Comparison of ENCODE assay signal across 18 cellular contexts in the genomic region with DNA sequence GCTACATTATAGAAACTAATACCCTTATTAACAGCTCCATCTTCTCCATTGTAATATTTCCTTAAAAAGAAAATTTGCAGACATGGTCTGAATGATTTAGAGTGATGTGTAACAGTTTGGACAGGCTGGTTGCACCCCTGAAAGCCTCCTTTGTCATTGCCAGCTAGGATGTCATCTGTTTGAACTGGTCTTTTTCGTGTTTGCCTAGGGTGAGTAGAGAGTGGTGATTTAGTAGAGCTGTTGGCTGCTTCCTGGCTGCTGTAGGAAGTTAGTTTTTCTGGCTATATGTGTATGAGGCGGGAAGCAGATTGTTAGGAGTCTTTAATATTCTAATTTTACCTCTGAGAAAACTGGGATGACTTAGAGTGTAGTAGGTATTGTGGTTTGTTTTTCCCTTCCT.
DNase-seq lines count a peak whose midpoint lies in the region; ATAC-seq, FAIRE-seq and TF ChIP-seq lines count a peak whose summit lies in the region.
"Had no signal": no experiment of that assay in that cellular context is flagged by ENCODE, and none has a peak within 500 bp of the region (broad histone marks: within the 10 kb centered on the region; RNA-seq: fewer than 3 reads in every experiment).

No MANE protein-coding gene starts in this region.

- no peak overlapping the region for H2AFZ ChIP-seq in GM23338
- no peak overlapping the region for H2AFZ ChIP-seq in K562 (ENCODE audit: low read depth, low read length)
- no peak overlapping the region for H2AFZ ChIP-seq in HepG2 (ENCODE audit: low read length)
- H2AFZ ChIP-seq in Karpas-422 (ENCODE audit: low read length): no peak overlapping the region

- no peak for TF ChIP-seq EP300 in K562 (IDR thresholded peaks at IDR 0.05; ENCODE audit: low read length)
- TF ChIP-seq EP300 in HepG2 (IDR thresholded peaks at IDR 0.05; ENCODE audit: low read depth in 2 of 2, low read length in 2 of 2): no peak
- no peak for TF ChIP-seq EP300 in HepG2 (CRISPR knock-in tag; IDR thresholded peaks at IDR 0.05; ENCODE audit: borderline replicate concordance)

- DNase-seq in GM23338 (ENCODE audit: low spot score) (peak; percentile 19), NCI-H1417 treated with DMSO at 0.1 percent for 48 hours (lab: John Stamatoyannopoulos, UW) (peak; percentile 34), K562 (ENCODE audit: extremely low read depth in 1 of 4, low spot score in 3 of 4) (no peak), HepG2 (ENCODE audit: low spot score) (peak; percentile 90), activated gamma-delta T cell treated with Interleukin-2 at 50 U/mL for 16 hours (no peak), heart right ventricle (no peak), Karpas-422 (no peak)
- DNase-seq in stimulated activated CD4-positive, alpha-beta T cell treated with anti-CD3 and anti-CD28 coated beads, Interleukin-4, amount 100 ng/mL, for 1 hour: no peak
- DNase-seq: activated B cell treated with CpG ODN at 0.5 μM for 24 hours; DND-41; effector memory CD4-positive, alpha-beta T cell; islet precursor cell had no signal

- TF ChIP-seq CTCF in GM23338 (conservative IDR thresholded peaks at IDR 0.05; ENCODE audit: low read depth in 2 of 2) (no peak), K562 (IDR thresholded peaks at IDR 0.05 in 2 of 3, conservative IDR thresholded peaks at IDR 0.05 in 1 of 3; ENCODE audit: insufficient read depth in 2 of 3, low read depth in 1 of 3, low read length in 3 of 3) (no peak), HepG2 (CRISPR knock-in tag; IDR thresholded peaks at IDR 0.05) (no peak), heart right ventricle (IDR thresholded peaks at IDR 0.05) (no peak)

- CTCF ChIA-PET in K562 (lab: Yijun Ruan, JAX; ENCODE audit: low intra/inter-chr PET ratio) (no interaction called here), HepG2 (lab: Yijun Ruan, JAX; ENCODE audit: low intra/inter-chr PET ratio, low total read pairs) (no interaction called here)

- FAIRE-seq in K562 (lab: Jason Lieb, UNC): peak; percentile 29
- FAIRE-seq in HepG2 (lab: Jason Lieb, UNC): peak; percentile 63

- intact Hi-C loops in K562 (cut with micrococcal nuclease) (no loop called here), HepG2 (cut with micrococcal nuclease; ENCODE audit: unreplicated experiment) (no loop called here), heart right ventricle (cut with DNase I) (no loop called here)

- H3K4me1 ChIP-seq in GM23338 (ENCODE audit: insufficient read depth) (peaks cover 20% of the 10 kb centered on the region), K562 (replicated peaks in 1 of 2; ENCODE audit: control insufficient read depth in 2 of 2, insufficient read depth in 2 of 2, low read length in 2 of 2) (no peaks in the 10 kb centered on the region), HepG2 (ENCODE audit: insufficient read depth, low read length) (peaks cover 32% of the 10 kb centered on the region), heart right ventricle (peaks cover 0 to 42% (median 20%) of the 10 kb centered on the region in 9 donors), Karpas-422 (ENCODE audit: low read length) (peaks cover 3% of the 10 kb centered on the region; the same call in 1 of the 2 replicates)
- H3K4me1 ChIP-seq: prostate gland had no signal

- TF ChIP-seq POLR2A in K562 (conservative IDR thresholded peaks at IDR 0.05): no peak
- no peak for TF ChIP-seq POLR2A in HepG2 (IDR thresholded peaks at IDR 0.05; ENCODE audit: insufficient read depth in 1 of 2, low read depth in 2 of 2, low read length in 2 of 2)

- H3K4me2 ChIP-seq in GM23338 (peak overlapping the region; percentile 19; the same call in 1 of the 2 replicates), K562 (ENCODE audit: insufficient read depth, low read length) (no peak overlapping the region), HepG2 (ENCODE audit: low read depth, low read length) (peak overlapping the region; percentile 22; the same call in 1 of the 2 replicates), Karpas-422 (ENCODE audit: low read depth, low read length, poor library complexity, severe bottlenecking) (no peak overlapping the region)

- no peaks in the 10 kb centered on the region for H3F3A ChIP-seq in GM23338 (replicated peaks; ENCODE audit: low read depth)

- H3K4me3 ChIP-seq in GM23338 (no peak overlapping the region), K562 (no peak overlapping the region), HepG2 (replicated peaks in 1 of 3; ENCODE audit: insufficient read depth in 1 of 3, low read depth in 2 of 3, low read length in 3 of 3) (no peak overlapping the region), heart right ventricle (no peak overlapping the region), Karpas-422 (ENCODE audit: low read length) (no peak overlapping the region)
- H3K4me3 ChIP-seq: gastroesophageal sphincter, prostate gland, thoracic aorta had no signal

- 51% methylated on average over 2 of the region's 2 CpGs for WGBS in K562 (ENCODE audit: insufficient coverage, low coverage, missing lambda C conversion rate)
- WGBS in HepG2 (ENCODE audit: low lambda C conversion rate): 44% methylated on average over 2 of the region's 2 CpGs
- 57% methylated on average over 2 of the region's 2 CpGs for WGBS in heart right ventricle, 2 donors

- H3K27me3 ChIP-seq in GM23338 (ENCODE audit: insufficient read depth) (no peaks in the 10 kb centered on the region), K562 (ENCODE audit: control insufficient read depth in 2 of 2, insufficient read depth in 2 of 2, low read length in 2 of 2) (no peaks in the 10 kb centered on the region), HepG2 (ENCODE audit: control insufficient read depth in 1 of 2, insufficient read depth in 2 of 2, low read length in 2 of 2) (no peaks in the 10 kb centered on the region), heart right ventricle (no peaks in the 10 kb centered on the region), Karpas-422 (ENCODE audit: low read length) (no peaks in the 10 kb centered on the region)
- H3K27me3 ChIP-seq: gastroesophageal sphincter had no signal

- no peaks in the 10 kb centered on the region for H3K9me3 Mint-ChIP-seq in GM23338
- H3K9me3 Mint-ChIP-seq: activated B cell treated with CpG ODN at 0.5 μM for 24 hours had no signal

- H3K9me3 ChIP-seq in K562 (replicated peaks; ENCODE audit: control insufficient read depth, insufficient read depth, low read depth, low read length) (no peaks in the 10 kb centered on the region), HepG2 (ENCODE audit: low read length) (no peaks in the 10 kb centered on the region), heart right ventricle (no peaks in the 10 kb centered on the region), Karpas-422 (ENCODE audit: low read length) (no peaks in the 10 kb centered on the region)
- H3K9me3 ChIP-seq: gastroesophageal sphincter, prostate gland, thoracic aorta had no signal

- POLR2A ChIA-PET in K562 (lab: Yijun Ruan, JAX): interaction anchor here (1.1 kb wide), 1 partner anchor 17 kb away, joined by 3 read pairs; no protein-coding TSS in a partner anchor
- POLR2A ChIA-PET in HepG2 (lab: Yijun Ruan, JAX): no interaction called here

- no TSS peak for BruUV-seq in K562 (replicated peaks; lab: Mats Ljungman, UMichigan)
- no TSS peak for BruUV-seq in HepG2 (replicated peaks; lab: Mats Ljungman, UMichigan)

- H3K9me1 ChIP-seq in K562 (ENCODE audit: control insufficient read depth, insufficient read depth, low read length): peaks cover 3% of the 10 kb centered on the region

- no peak overlapping the region for H3K9ac ChIP-seq in K562 (ENCODE audit: insufficient read depth in 1 of 2, low read depth in 2 of 2, low read length in 2 of 2)
- 0 out of 2 replicates have a peak overlapping the region, but pooled peaks have one; percentile 8 for H3K9ac ChIP-seq in HepG2 (ENCODE audit: insufficient read depth, low read depth, low read length)
- no peak overlapping the region for H3K9ac ChIP-seq in Karpas-422 (ENCODE audit: low read length)

- H3K36me3 ChIP-seq in GM23338 (ENCODE audit: insufficient read depth): no peaks in the 10 kb centered on the region
- no peaks in the 10 kb centered on the region for H3K36me3 ChIP-seq in K562 (ENCODE audit: control insufficient read depth, insufficient read depth, low read length)
- 0 out of 5 replicates have a peak, but pooled peaks cover 0 to 1% of the 10 kb centered on the region in 2 experiments for H3K36me3 ChIP-seq in HepG2 (replicated peaks in 1 of 2; ENCODE audit: control insufficient read depth in 1 of 2, insufficient read depth in 2 of 2, low read length in 2 of 2)
- peaks cover 0 to 12% (median 0%) of the 10 kb centered on the region in 9 donors for H3K36me3 ChIP-seq in heart right ventricle
- no peaks in the 10 kb centered on the region for H3K36me3 ChIP-seq in Karpas-422 (ENCODE audit: insufficient read depth, low read length)
- H3K36me3 ChIP-seq: prostate gland, thoracic aorta had no signal

- H3K79me2 ChIP-seq in GM23338 (replicated peaks; ENCODE audit: insufficient read depth) (peaks cover 78% of the 10 kb centered on the region), K562 (ENCODE audit: control insufficient read depth, insufficient read depth, low read length) (0 out of 3 replicates have a peak, but pooled peaks cover 9% of the 10 kb centered on the region), HepG2 (ENCODE audit: insufficient read depth, low read length) (peaks cover 46% of the 10 kb centered on the region), Karpas-422 (ENCODE audit: low read length) (no peaks in the 10 kb centered on the region)

- no peaks in the 10 kb centered on the region for H3K9me2 ChIP-seq in GM23338 (ENCODE audit: insufficient read depth)
- H3K9me2 ChIP-seq in Karpas-422 (replicated peaks; ENCODE audit: insufficient read depth, low read length): no peaks in the 10 kb centered on the region

- H3K4me1 Mint-ChIP-seq in GM23338: peaks cover 19% of the 10 kb centered on the region

- no peak overlapping the region; the same call in 2 of the 3 replicates for H3K4me3 Mint-ChIP-seq in GM23338
- H3K4me3 Mint-ChIP-seq: activated B cell treated with CpG ODN at 0.5 μM for 24 hours; activated naive CD8-positive, alpha-beta T cell; B cell had no signal

- H3K27ac ChIP-seq in GM23338 (ENCODE audit: low read depth) (peak overlapping the region; percentile 76), K562 (ENCODE audit: extremely low read depth, low read depth, low read length) (no peak overlapping the region), HepG2 (ENCODE audit: extremely low read length, insufficient read depth, low read length) (peak overlapping the region; percentile 28), heart right ventricle (no peak overlapping the region), Karpas-422 (ENCODE audit: low read length) (no peak overlapping the region)
- H3K27ac ChIP-seq: gastroesophageal sphincter, HL-60, prostate gland, thoracic aorta had no signal

- H3K27ac Mint-ChIP-seq in GM23338: peak overlapping the region; percentile 12; the same call in 1 of the 2 replicates
- H3K27ac Mint-ChIP-seq: activated B cell treated with CpG ODN at 0.5 μM for 24 hours; activated naive CD8-positive, alpha-beta T cell; B cell had no signal

- in situ Hi-C loops in K562 (cut with MboI) (no loop called here), HepG2 (cut with HindIII; ENCODE audit: extremely low pct_ligation_motif_present, low pct_unique_long_range_greater_than_20kb) (no loop called here)

- no peaks in the 10 kb centered on the region for H3K27me3 Mint-ChIP-seq in GM23338 (ENCODE audit: insufficient read depth, low read depth, poor library complexity)
- H3K27me3 Mint-ChIP-seq: activated B cell treated with CpG ODN at 0.5 μM for 24 hours; activated naive CD8-positive, alpha-beta T cell; B cell had no signal

- no peaks in the 10 kb centered on the region for H3K36me3 Mint-ChIP-seq in GM23338 (ENCODE audit: low read depth)

- H4K20me1 ChIP-seq in GM23338 (replicated peaks; ENCODE audit: insufficient read depth): peaks cover 4% of the 10 kb centered on the region; the same call in 1 of the 2 replicates
- no peaks in the 10 kb centered on the region; the same call in 1 of the 2 replicates for H4K20me1 ChIP-seq in K562 (replicated peaks; ENCODE audit: control insufficient read depth, insufficient read depth, low read length)
- H4K20me1 ChIP-seq in HepG2 (ENCODE audit: insufficient read depth, low read length): peaks cover 20% of the 10 kb centered on the region
- H4K20me1 ChIP-seq in Karpas-422 (ENCODE audit: insufficient read depth, low read depth, low read length): peaks cover 53% of the 10 kb centered on the region

- ATAC-seq in GM23338 (peak; percentile 80), K562 (no peak), HepG2 (peak; percentile 99), heart right ventricle (no peak)
- ATAC-seq: gastroesophageal sphincter had no signal

- no peak for TF ChIP-seq RAD21 in K562 (CRISPR knock-in tag; conservative IDR thresholded peaks at IDR 0.05 in 1 of 2, IDR thresholded peaks at IDR 0.05 in 1 of 2)
- no peak for TF ChIP-seq RAD21 in HepG2 (CRISPR knock-in tag; IDR thresholded peaks at IDR 0.05)

Comparison
In these comparisons a context has a peak if more than half of its experiments do, and no peak if none do; other contexts are left out.
1. ATAC-seq: peak in GM23338 (single experiment) and HepG2 (single experiment); none in K562 (single experiment) and heart right ventricle (0 of 8).
2. DNase-seq: peak in GM23338 (single experiment), NCI-H1417 treated with DMSO at 0.1 percent for 48 hours (single experiment) and HepG2 (single experiment); none in K562 (0 of 4), stimulated activated CD4-positive, alpha-beta T cell treated with anti-CD3 and anti-CD28 coated beads, Interleukin-4, amount 100 ng/mL, for 1 hour (single experiment), activated gamma-delta T cell treated with Interleukin-2 at 50 U/mL for 16 hours (single experiment), heart right ventricle (0 of 2) and Karpas-422 (single experiment).
3. H3K27ac ChIP-seq: peak in GM23338 (single experiment) and HepG2 (single experiment); none in K562 (single experiment), heart right ventricle (0 of 10) and Karpas-422 (single experiment).
4. H3K4me2 ChIP-seq: peak in GM23338 (single experiment) and HepG2 (single experiment); none in K562 (single experiment) and Karpas-422 (single experiment).